In the genomic region with DNA sequence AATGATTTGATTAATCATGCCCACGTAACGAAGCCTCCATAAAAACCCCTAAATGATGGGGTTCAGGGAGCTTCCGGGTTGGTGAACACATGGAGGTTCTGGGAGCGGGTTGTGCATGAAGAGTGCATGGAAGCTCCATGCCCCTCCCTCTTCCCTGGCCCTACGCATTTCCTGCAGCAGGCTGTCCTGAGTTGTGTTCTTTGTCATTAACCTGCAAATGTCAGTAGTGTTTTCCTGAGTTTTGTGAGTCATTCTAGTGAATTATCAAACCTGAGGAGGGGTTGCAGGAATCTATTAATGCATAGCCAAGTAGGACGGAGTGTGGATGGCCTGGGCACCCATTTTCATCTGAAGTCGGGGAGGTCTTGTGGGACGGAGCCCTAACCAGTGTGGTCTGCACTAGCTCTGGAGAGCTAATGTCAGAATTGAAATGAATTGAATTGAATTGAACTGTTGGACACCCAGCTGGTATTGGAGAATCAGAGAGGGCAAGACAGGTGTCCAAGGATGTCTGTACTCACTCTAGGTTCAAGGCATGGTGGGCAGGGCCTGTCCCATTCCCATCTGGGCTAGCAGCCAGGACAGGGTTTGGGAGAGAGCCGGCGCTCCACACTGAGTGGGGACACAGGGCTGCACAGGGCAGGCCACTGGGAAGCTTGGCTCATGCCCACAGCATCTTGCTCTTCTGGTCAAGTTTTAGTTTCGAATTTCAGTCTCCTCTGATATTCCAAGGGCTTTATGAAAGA, we compare ENCODE assay signal across 1 cellular context.
TF ChIP-seq lines count a peak whose summit lies in the region.

No MANE protein-coding gene starts in this region.

TF ChIP-seq in GM23338, 12 proteins besides CTCF, POLR2A, EP300 and RAD21 (continued from another document):
- TF ChIP-seq, protein P1, sequence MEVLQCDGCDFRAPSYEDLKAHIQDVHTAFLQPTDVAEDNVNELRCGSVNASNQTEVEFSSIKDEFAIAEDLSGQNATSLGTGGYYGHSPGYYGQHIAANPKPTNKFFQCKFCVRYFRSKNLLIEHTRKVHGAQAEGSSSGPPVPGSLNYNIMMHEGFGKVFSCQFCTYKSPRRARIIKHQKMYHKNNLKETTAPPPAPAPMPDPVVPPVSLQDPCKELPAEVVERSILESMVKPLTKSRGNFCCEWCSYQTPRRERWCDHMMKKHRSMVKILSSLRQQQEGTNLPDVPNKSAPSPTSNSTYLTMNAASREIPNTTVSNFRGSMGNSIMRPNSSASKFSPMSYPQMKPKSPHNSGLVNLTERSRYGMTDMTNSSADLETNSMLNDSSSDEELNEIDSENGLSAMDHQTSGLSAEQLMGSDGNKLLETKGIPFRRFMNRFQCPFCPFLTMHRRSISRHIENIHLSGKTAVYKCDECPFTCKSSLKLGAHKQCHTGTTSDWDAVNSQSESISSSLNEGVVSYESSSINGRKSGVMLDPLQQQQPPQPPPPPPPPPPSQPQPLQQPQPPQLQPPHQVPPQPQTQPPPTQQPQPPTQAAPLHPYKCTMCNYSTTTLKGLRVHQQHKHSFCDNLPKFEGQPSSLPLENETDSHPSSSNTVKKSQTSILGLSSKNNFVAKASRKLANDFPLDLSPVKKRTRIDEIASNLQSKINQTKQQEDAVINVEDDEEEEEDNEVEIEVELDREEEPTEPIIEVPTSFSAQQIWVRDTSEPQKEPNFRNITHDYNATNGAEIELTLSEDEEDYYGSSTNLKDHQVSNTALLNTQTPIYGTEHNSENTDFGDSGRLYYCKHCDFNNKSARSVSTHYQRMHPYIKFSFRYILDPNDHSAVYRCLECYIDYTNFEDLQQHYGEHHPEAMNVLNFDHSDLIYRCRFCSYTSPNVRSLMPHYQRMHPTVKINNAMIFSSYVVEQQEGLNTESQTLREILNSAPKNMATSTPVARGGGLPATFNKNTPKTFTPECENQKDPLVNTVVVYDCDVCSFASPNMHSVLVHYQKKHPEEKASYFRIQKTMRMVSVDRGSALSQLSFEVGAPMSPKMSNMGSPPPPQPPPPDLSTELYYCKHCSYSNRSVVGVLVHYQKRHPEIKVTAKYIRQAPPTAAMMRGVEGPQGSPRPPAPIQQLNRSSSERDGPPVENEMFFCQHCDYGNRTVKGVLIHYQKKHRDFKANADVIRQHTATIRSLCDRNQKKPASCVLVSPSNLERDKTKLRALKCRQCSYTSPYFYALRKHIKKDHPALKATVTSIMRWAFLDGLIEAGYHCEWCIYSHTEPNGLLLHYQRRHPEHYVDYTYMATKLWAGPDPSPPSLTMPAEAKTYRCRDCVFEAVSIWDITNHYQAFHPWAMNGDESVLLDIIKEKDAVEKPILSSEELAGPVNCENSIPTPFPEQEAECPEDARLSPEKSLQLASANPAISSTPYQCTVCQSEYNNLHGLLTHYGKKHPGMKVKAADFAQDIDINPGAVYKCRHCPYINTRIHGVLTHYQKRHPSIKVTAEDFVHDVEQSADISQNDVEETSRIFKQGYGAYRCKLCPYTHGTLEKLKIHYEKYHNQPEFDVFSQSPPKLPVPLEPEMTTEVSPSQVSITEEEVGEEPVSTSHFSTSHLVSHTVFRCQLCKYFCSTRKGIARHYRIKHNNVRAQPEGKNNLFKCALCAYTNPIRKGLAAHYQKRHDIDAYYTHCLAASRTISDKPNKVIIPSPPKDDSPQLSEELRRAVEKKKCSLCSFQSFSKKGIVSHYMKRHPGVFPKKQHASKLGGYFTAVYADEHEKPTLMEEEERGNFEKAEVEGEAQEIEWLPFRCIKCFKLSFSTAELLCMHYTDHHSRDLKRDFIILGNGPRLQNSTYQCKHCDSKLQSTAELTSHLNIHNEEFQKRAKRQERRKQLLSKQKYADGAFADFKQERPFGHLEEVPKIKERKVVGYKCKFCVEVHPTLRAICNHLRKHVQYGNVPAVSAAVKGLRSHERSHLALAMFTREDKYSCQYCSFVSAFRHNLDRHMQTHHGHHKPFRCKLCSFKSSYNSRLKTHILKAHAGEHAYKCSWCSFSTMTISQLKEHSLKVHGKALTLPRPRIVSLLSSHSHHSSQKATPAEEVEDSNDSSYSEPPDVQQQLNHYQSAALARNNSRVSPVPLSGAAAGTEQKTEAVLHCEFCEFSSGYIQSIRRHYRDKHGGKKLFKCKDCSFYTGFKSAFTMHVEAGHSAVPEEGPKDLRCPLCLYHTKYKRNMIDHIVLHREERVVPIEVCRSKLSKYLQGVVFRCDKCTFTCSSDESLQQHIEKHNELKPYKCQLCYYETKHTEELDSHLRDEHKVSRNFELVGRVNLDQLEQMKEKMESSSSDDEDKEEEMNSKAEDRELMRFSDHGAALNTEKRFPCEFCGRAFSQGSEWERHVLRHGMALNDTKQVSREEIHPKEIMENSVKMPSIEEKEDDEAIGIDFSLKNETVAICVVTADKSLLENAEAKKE (CRISPR knock-in tag; IDR thresholded peaks at IDR 0.05), result no peak
- TF ChIP-seq JUNB (IDR thresholded peaks at IDR 0.05; ENCODE audit: unreplicated experiment), result no peak
- TF ChIP-seq ZNF331 (CRISPR knock-in tag; IDR thresholded peaks at IDR 0.05; ENCODE audit: low read depth), result no peak
TF ChIP-seq in GM23338: peak in this region for 0.
